Comparison of ENCODE assay signal across 8 cellular contexts in genomic region chr1:41919764-41920397, GRCh38. TPM values are rescaled to one million over a fixed set of nuclear protein-coding genes. Genes with fewer than 3 reads are reported as not detected.
A peak's percentile ranks its signal among the peaks of the same experiment; 100 is the strongest.
DNase-seq lines count a peak whose midpoint lies in the region; ATAC-seq and TF ChIP-seq lines count a peak whose summit lies in the region.

No MANE protein-coding gene starts in this region.

- H3K4me1 ChIP-seq in HEK293 (ENCODE audit: control insufficient read depth, insufficient read depth, low read length) (peaks cover 25% of the 10 kb centered on the region), foreskin keratinocyte (peaks cover 9% of the 10 kb centered on the region)

- DNase-seq in ELF-1 (ENCODE audit: low read depth, low spot score) = peak; percentile 39
- peak; percentile 91 to 94 for DNase-seq in NCI-H524 (lab: John Stamatoyannopoulos, UW)
- DNase-seq in activated CD8-positive, alpha-beta memory T cell treated with anti-CD3 and anti-CD28 coated beads, Interleukin-2, amount 50 U/mL, for 4 hours = peak; percentile 72
- DNase-seq in head of caudate nucleus = peak in 36 of 42 donors; percentile 19 to 75 (median 42)
- peak; percentile 50 for DNase-seq in renal cortical epithelial cell (ENCODE audit: low read depth)
- DNase-seq in foreskin keratinocyte = no peak

- TF ChIP-seq CTCF in HEK293 (tag by site-specific recombination; IDR thresholded peaks at IDR 0.05) = peak; percentile 74
- TF ChIP-seq CTCF in foreskin keratinocyte (conservative IDR thresholded peaks at IDR 0.05) = no peak

- intact Hi-C loops in head of caudate nucleus (cut with DNase I) = loop anchor here (10.0 kb wide), 1 partner anchor 115 kb away; no protein-coding TSS in a partner anchor

- CTCF ChIA-PET in HEK293 (lab: Yijun Ruan, JAX) = interaction anchor here (0.6 to 1.0 kb wide), 3 partner anchors 11 to 108 kb away, joined by 3 to 4 read pairs (median 4); no protein-coding TSS in a partner anchor

- POLR2A ChIA-PET in HEK293 (lab: Yijun Ruan, JAX) = interaction anchor here (0.9 to 1.4 kb wide), 5 partner anchors 17 to 115 kb away, joined by 3 to 7 read pairs (median 3); no protein-coding TSS in a partner anchor

- ATAC-seq in foreskin keratinocyte (no peak), HG03196 (IDR thresholded peaks at IDR 0.05; ENCODE audit: unreplicated experiment) (no peak)

- H3K27ac ChIP-seq in HEK293 (ENCODE audit: extremely low read depth, low read depth, low read length) (peak overlapping the region; percentile 47; the same call in 1 of the 2 replicates), foreskin keratinocyte (no peak overlapping the region)

- no peaks in the 10 kb centered on the region for H3K9me3 ChIP-seq in HEK293 (ENCODE audit: control insufficient read depth, insufficient read depth, low read depth, low read length)

- peak overlapping the region; percentile 44 for H3K4me3 ChIP-seq in HEK293 (ENCODE audit: low read depth, low read length)

- no peaks in the 10 kb centered on the region for H3K36me3 ChIP-seq in HEK293 (ENCODE audit: control insufficient read depth in 2 of 2, insufficient read depth in 1 of 2, low read length in 2 of 2)

- H3K27me3 ChIP-seq in foreskin keratinocyte = peaks cover 57% of the 10 kb centered on the region

TF ChIP-seq in HEK293, 187 proteins besides CTCF, POLR2A, EP300 and RAD21 (continues in another document):
- peak; percentile 82; the same call in 1 of the 2 replicates for TF ChIP-seq ZNF501 (tag by site-specific recombination; IDR thresholded peaks at IDR 0.05)
- peak; percentile 95 for TF ChIP-seq ZIC2 (tag by site-specific recombination; IDR thresholded peaks at IDR 0.05)
- peak; percentile 48; the same call in 1 of the 2 replicates for TF ChIP-seq ZNF2 (tag by site-specific recombination; IDR thresholded peaks at IDR 0.05)
- TF ChIP-seq, protein P1, sequence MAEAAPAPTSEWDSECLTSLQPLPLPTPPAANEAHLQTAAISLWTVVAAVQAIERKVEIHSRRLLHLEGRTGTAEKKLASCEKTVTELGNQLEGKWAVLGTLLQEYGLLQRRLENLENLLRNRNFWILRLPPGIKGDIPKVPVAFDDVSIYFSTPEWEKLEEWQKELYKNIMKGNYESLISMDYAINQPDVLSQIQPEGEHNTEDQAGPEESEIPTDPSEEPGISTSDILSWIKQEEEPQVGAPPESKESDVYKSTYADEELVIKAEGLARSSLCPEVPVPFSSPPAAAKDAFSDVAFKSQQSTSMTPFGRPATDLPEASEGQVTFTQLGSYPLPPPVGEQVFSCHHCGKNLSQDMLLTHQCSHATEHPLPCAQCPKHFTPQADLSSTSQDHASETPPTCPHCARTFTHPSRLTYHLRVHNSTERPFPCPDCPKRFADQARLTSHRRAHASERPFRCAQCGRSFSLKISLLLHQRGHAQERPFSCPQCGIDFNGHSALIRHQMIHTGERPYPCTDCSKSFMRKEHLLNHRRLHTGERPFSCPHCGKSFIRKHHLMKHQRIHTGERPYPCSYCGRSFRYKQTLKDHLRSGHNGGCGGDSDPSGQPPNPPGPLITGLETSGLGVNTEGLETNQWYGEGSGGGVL (tag by site-specific recombination; IDR thresholded peaks at IDR 0.05) = peak; percentile 95
- TF ChIP-seq GLI2 (tag by site-specific recombination; IDR thresholded peaks at IDR 0.05; ENCODE audit: borderline replicate concordance, low read depth) = no peak
- TF ChIP-seq BCL6B (tag by site-specific recombination; IDR thresholded peaks at IDR 0.05) = no peak
- no peak for TF ChIP-seq BCL11A (tag by site-specific recombination; IDR thresholded peaks at IDR 0.05; ENCODE audit: low read depth)
- no peak for TF ChIP-seq ZNF555 (tag by site-specific recombination; conservative IDR thresholded peaks at IDR 0.05)
- peak; percentile 76 for TF ChIP-seq ZXDB (tag by site-specific recombination; IDR thresholded peaks at IDR 0.05)
- TF ChIP-seq ZNF791 (tag by site-specific recombination; IDR thresholded peaks at IDR 0.05) = no peak
- TF ChIP-seq, protein P2, sequence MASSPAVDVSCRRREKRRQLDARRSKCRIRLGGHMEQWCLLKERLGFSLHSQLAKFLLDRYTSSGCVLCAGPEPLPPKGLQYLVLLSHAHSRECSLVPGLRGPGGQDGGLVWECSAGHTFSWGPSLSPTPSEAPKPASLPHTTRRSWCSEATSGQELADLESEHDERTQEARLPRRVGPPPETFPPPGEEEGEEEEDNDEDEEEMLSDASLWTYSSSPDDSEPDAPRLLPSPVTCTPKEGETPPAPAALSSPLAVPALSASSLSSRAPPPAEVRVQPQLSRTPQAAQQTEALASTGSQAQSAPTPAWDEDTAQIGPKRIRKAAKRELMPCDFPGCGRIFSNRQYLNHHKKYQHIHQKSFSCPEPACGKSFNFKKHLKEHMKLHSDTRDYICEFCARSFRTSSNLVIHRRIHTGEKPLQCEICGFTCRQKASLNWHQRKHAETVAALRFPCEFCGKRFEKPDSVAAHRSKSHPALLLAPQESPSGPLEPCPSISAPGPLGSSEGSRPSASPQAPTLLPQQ (tag by site-specific recombination; IDR thresholded peaks at IDR 0.05) = peak; percentile 99
- TF ChIP-seq ZNF324 (tag by site-specific recombination; IDR thresholded peaks at IDR 0.05) = no peak
- TF ChIP-seq ZNF174 (tag by site-specific recombination; IDR thresholded peaks at IDR 0.05) = no peak
- TF ChIP-seq ZNF677 (tag by site-specific recombination; IDR thresholded peaks at IDR 0.05) = no peak
- TF ChIP-seq ZNF18 (tag by site-specific recombination; IDR thresholded peaks at IDR 0.05) = no peak
- peak; percentile 28; the same call in 1 of the 2 replicates for TF ChIP-seq FEZF1 (tag by site-specific recombination; IDR thresholded peaks at IDR 0.05)
- no peak for TF ChIP-seq ZNF48 (tag by site-specific recombination; IDR thresholded peaks at IDR 0.05)
- TF ChIP-seq ZNF626 (tag by site-specific recombination; IDR thresholded peaks at IDR 0.05) = no peak
- TF ChIP-seq MZF1 (tag by site-specific recombination; IDR thresholded peaks at IDR 0.05; ENCODE audit: borderline replicate concordance) = no peak
- no peak for TF ChIP-seq ZNF670 (tag by site-specific recombination; IDR thresholded peaks at IDR 0.05; ENCODE audit: low read depth)
- no peak for TF ChIP-seq ZNF830 (tag by site-specific recombination; IDR thresholded peaks at IDR 0.05; ENCODE audit: low read depth)
- no peak for TF ChIP-seq ZSCAN5A (tag by site-specific recombination; IDR thresholded peaks at IDR 0.05)
- TF ChIP-seq, protein P3, sequence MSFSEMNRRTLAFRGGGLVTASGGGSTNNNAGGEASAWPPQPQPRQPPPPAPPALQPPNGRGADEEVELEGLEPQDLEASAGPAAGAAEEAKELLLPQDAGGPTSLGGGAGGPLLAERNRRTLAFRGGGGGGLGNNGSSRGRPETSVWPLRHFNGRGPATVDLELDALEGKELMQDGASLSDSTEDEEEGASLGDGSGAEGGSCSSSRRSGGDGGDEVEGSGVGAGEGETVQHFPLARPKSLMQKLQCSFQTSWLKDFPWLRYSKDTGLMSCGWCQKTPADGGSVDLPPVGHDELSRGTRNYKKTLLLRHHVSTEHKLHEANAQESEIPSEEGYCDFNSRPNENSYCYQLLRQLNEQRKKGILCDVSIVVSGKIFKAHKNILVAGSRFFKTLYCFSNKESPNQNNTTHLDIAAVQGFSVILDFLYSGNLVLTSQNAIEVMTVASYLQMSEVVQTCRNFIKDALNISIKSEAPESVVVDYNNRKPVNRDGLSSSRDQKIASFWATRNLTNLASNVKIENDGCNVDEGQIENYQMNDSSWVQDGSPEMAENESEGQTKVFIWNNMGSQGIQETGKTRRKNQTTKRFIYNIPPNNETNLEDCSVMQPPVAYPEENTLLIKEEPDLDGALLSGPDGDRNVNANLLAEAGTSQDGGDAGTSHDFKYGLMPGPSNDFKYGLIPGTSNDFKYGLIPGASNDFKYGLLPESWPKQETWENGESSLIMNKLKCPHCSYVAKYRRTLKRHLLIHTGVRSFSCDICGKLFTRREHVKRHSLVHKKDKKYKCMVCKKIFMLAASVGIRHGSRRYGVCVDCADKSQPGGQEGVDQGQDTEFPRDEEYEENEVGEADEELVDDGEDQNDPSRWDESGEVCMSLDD (tag by site-specific recombination; IDR thresholded peaks at IDR 0.05) = no peak

RNA-seq across cellular contexts. Expression of gene HIVEP3, which starts 1.2 kb away (rescaled TPM):
- total RNA-seq in renal cortical epithelial cell = 3.3 and 3.6 TPM in 2 replicates
- 0.71 and 0.78 TPM in 2 replicates for total RNA-seq in foreskin keratinocyte
- 0.90 and 0.93 TPM in 2 replicates for polyA plus RNA-seq in foreskin keratinocyte

Comparison
In these comparisons a context has a peak if more than half of its experiments do, and no peak if none do; other contexts are left out.
1. DNase-seq: peak in ELF-1 (single experiment), NCI-H524 (2 of 2), activated CD8-positive, alpha-beta memory T cell treated with anti-CD3 and anti-CD28 coated beads, Interleukin-2, amount 50 U/mL, for 4 hours (single experiment), head of caudate nucleus (36 of 42) and renal cortical epithelial cell (single experiment); none in foreskin keratinocyte (0 of 2).